ENCODE assay signal across 18 cellular contexts in genomic region chr1:6222644-6223043, GRCh38. TPM values are rescaled to one million over a fixed set of nuclear protein-coding genes. Genes with fewer than 3 reads are reported as not detected.
DNase-seq lines count a peak whose midpoint lies in the region; ATAC-seq and TF ChIP-seq lines count a peak whose summit lies in the region.
"Had no signal": no experiment of that assay in that cellular context is flagged by ENCODE, and none has a peak within 500 bp of the region (broad histone marks: within the 10 kb centered on the region; RNA-seq: fewer than 3 reads in every experiment).

No MANE protein-coding gene starts in this region.

- H2AFZ ChIP-seq in PC-9 (no peak overlapping the region), hepatocyte (no peak overlapping the region)

- H3K4me1 ChIP-seq in PC-9 (replicated peaks; ENCODE audit: insufficient read depth) (peaks cover 58% of the 10 kb centered on the region), esophagus (ENCODE audit: control insufficient read depth in 2 of 2, insufficient read depth in 2 of 2, low read length in 1 of 2) (peaks cover 0 to 14% of the 10 kb centered on the region in 2 donors), hepatocyte (ENCODE audit: insufficient read depth) (peaks cover 15% of the 10 kb centered on the region), testis (no peaks in the 10 kb centered on the region)
- H3K4me1 ChIP-seq: Peyer's patch had no signal

- H3K9me2 ChIP-seq in PC-9 (ENCODE audit: insufficient read depth) (no peaks in the 10 kb centered on the region), hepatocyte (replicated peaks; ENCODE audit: insufficient read depth) (no peaks in the 10 kb centered on the region)

- BruUV-seq in PC-9 (replicated peaks; lab: Mats Ljungman, UMichigan) = no TSS peak

- TF ChIP-seq CTCF in PC-9 (conservative IDR thresholded peaks at IDR 0.05) (no peak), hepatocyte (IDR thresholded peaks at IDR 0.05; ENCODE audit: poor library complexity) (no peak), testis (IDR thresholded peaks at IDR 0.05) (no peak)

- no peaks in the 10 kb centered on the region for H3K79me2 ChIP-seq in PC-9 (ENCODE audit: low read depth)
- H3K79me2 ChIP-seq in hepatocyte = peaks cover 2% of the 10 kb centered on the region

- H3K4me2 ChIP-seq in PC-9 (peak overlapping the region; percentile 23; the same call in 1 of the 2 replicates), hepatocyte (no peak overlapping the region)

- H3K27me3 ChIP-seq in PC-9 (ENCODE audit: insufficient read depth, low read depth) (no peaks in the 10 kb centered on the region), esophagus (ENCODE audit: control insufficient read depth in 1 of 2, insufficient read depth in 2 of 2, low read length in 2 of 2) (no peaks in the 10 kb centered on the region), hepatocyte (no peaks in the 10 kb centered on the region), testis (no peaks in the 10 kb centered on the region)
- H3K27me3 ChIP-seq: Peyer's patch had no signal

- no peak overlapping the region for H3K4me3 ChIP-seq in PC-9
- no peak overlapping the region for H3K4me3 ChIP-seq in esophagus (ENCODE audit: low read depth in 1 of 2, low read length in 2 of 2)
- H3K4me3 ChIP-seq in hepatocyte = no peak overlapping the region
- no peak overlapping the region for H3K4me3 ChIP-seq in testis
- H3K4me3 ChIP-seq: Peyer's patch had no signal

- H3K27ac ChIP-seq in PC-9 (no peak overlapping the region; the same call in 1 of the 2 replicates), esophagus (ENCODE audit: low read depth in 2 of 2, low read length in 1 of 2) (peak overlapping the region; percentile 68 to 84), hepatocyte (no peak overlapping the region), testis (no peak overlapping the region)

- intact Hi-C loops in PC-9 (cut with micrococcal nuclease; ENCODE audit: unreplicated experiment) (loop anchor here (10.0 kb wide), 1 partner anchor 392 kb away; the partner anchor contains the start of gene PHF13), testis (cut with DNase I; ENCODE audit: low total_unique reads) (no loop called here)

- POLR2A ChIA-PET in PC-9 (lab: Charles Lee; ENCODE audit: unreplicated experiment) = interaction anchor here (0.6 kb wide), 1 partner anchor 295 kb away, joined by 3 read pairs; no protein-coding TSS in a partner anchor

- DNase-seq in PC-9 (peak in 1 of 2 experiments; percentile 63), hepatocyte (ENCODE audit: low spot score) (peak; percentile 53), testis (peak; percentile 36), ACHN (no peak)
- no peak for DNase-seq in stimulated activated naive CD8-positive, alpha-beta T cell treated with anti-CD3 and anti-CD28 coated beads, Interleukin-15, Interleukin-2, amounts not matched to agents 100 U/mL and 50 U/mL, for 24 hours
- DNase-seq: activated CD4-positive, alpha-beta T cell treated with anti-CD3 and anti-CD28 coated beads for 1 hour; CD4-positive, alpha-beta T cell; naive thymus-derived CD4-positive, alpha-beta T cell; NCI-H1105; NCI-H446; stimulated activated CD4-positive, alpha-beta T cell treated with anti-CD3 and anti-CD28 coated beads, Interleukin-4, amount 100 ng/mL, for 4 hours had no signal

- 56 to 65% methylated on average over 7 of the region's 7 CpGs for WGBS in esophagus, 2 donors
- WGBS in hepatocyte (ENCODE audit: low lambda C conversion rate, missing lambda C conversion rate) = 84% methylated on average over 7 of the region's 7 CpGs
- WGBS in testis, 2 donors = 73 to 76% methylated on average over 7 of the region's 7 CpGs

- no peaks in the 10 kb centered on the region for H3K36me3 ChIP-seq in PC-9 (ENCODE audit: low read depth)
- peaks cover 8 to 23% of the 10 kb centered on the region in 2 donors for H3K36me3 ChIP-seq in esophagus (ENCODE audit: control insufficient read depth in 2 of 2, insufficient read depth in 2 of 2, low read length in 1 of 2)
- no peaks in the 10 kb centered on the region for H3K36me3 ChIP-seq in hepatocyte (replicated peaks; ENCODE audit: insufficient read depth, low read depth)
- H3K36me3 ChIP-seq in testis (ENCODE audit: low read depth, missing control alignments) = no peaks in the 10 kb centered on the region

- no peak for TF ChIP-seq POLR2A in testis (IDR thresholded peaks at IDR 0.05)

- H3K9me3 ChIP-seq in PC-9 (ENCODE audit: insufficient read depth, low read depth) (no peaks in the 10 kb centered on the region), esophagus (ENCODE audit: control insufficient read depth in 2 of 2, insufficient read depth in 1 of 2, low read depth in 1 of 2, low read length in 1 of 2) (no peaks in the 10 kb centered on the region), hepatocyte (ENCODE audit: low read depth) (no peaks in the 10 kb centered on the region), testis (no peaks in the 10 kb centered on the region)
- H3K9me3 ChIP-seq: Peyer's patch had no signal

- H4K20me1 ChIP-seq in PC-9 (ENCODE audit: insufficient read depth) (no peaks in the 10 kb centered on the region; the same call in 1 of the 2 replicates), hepatocyte (ENCODE audit: insufficient read depth, poor library complexity, severe bottlenecking) (no peaks in the 10 kb centered on the region)

- H3F3A ChIP-seq in PC-9 (ENCODE audit: insufficient read depth, low read depth) = peaks cover 38% of the 10 kb centered on the region

- CTCF ChIA-PET in PC-9 (lab: Charles Lee) = no interaction called here

- in situ Hi-C loops in ACHN (cut with HindIII; ENCODE audit: low pct_ligation_motif_present, low pct_unique_long_range_greater_than_20kb, low sequenced_read_pairs) = no loop called here

- no peak for ATAC-seq in stimulated activated naive CD8-positive, alpha-beta T cell treated with anti-CD3 and anti-CD28 coated beads, Interleukin-15, Interleukin-2, amounts not matched to agents 100 U/mL and 50 U/mL, for 24 hours
- no peak for ATAC-seq in GM18517 (IDR thresholded peaks at IDR 0.05; ENCODE audit: unreplicated experiment)
- ATAC-seq: naive thymus-derived CD4-positive, alpha-beta T cell; stimulated activated memory B cell treated with anti-CD40 and anti-IgM and Interleukin-4, amounts not matched to agents 10 μg/mL and 1 μg/mL and 100 μg/mL, for 72 hours had no signal

RNA-seq across cellular contexts. Expression of gene ICMT, which starts 13.1 kb away (rescaled TPM):
- total RNA-seq in PC-9 (2021) (43.9 and 44.3 TPM in 2 replicates), hepatocyte (60.1 and 62.4 TPM in 2 replicates), testis (10 to 100 TPM; 33.0 to 36.5 TPM)
- polyA plus RNA-seq in esophagus (10 to 100 TPM; 16.3 to 27.1 TPM), hepatocyte (32.2 and 40.3 TPM in 2 replicates), testis (ENCODE audit: insufficient read depth, low read depth, low replicate concordance) (26.7 TPM)

RNA-seq across cellular contexts. Expression of gene RNF207, which starts 16.7 kb away (rescaled TPM):
- 49.3 and 53.1 TPM in 2 replicates for total RNA-seq in PC-9 (2021)
- 10 to 100 TPM; 17.0 to 68.0 TPM for polyA plus RNA-seq in esophagus
- 14.7 and 29.3 TPM in 2 replicates for total RNA-seq in hepatocyte
- 28.3 and 30.9 TPM in 2 replicates for polyA plus RNA-seq in hepatocyte
- 10 to 100 TPM; 13.2 to 20.1 TPM for total RNA-seq in testis
- 4.8 TPM for polyA plus RNA-seq in testis (ENCODE audit: insufficient read depth, low read depth, low replicate concordance)

RNA-seq across cellular contexts. Expression of gene HES3, which starts 21.3 kb away (rescaled TPM):
- total RNA-seq in PC-9 (2021) (not detected in 2 replicates), hepatocyte (not detected in 2 replicates), testis (not detected)
- polyA plus RNA-seq in esophagus (not detected), hepatocyte (not detected in 2 replicates), testis (ENCODE audit: insufficient read depth, low read depth, low replicate concordance) (not detected)
- total RNA-seq: CD4-positive, alpha-beta T cell; frontal cortex; kidney epithelial cell; naive thymus-derived CD4-positive, alpha-beta T cell; Peyer's patch; T-helper 1 cell treated with Interleukin-12 subunit alpha and Interleukin-12 subunit beta and Interleukin-4 antibody, amounts not matched to agents 30 ng/mL and 1 ng/mL, for 36 hours had no signal
- polyA plus RNA-seq: naive thymus-derived CD4-positive, alpha-beta T cell had no signal

RNA-seq across cellular contexts. Expression of gene RPL22, which starts 23.2 kb away (rescaled TPM):
- total RNA-seq in PC-9 (2021) = 408 and 447 TPM in 2 replicates
- 100 to 1,000 TPM; 360 to 588 TPM for polyA plus RNA-seq in esophagus
- total RNA-seq in hepatocyte = 168 and 188 TPM in 2 replicates
- 103 and 115 TPM in 2 replicates for polyA plus RNA-seq in hepatocyte
- 10 to 100 TPM; 95.1 to 99.9 TPM for total RNA-seq in testis
- 319 TPM for polyA plus RNA-seq in testis (ENCODE audit: insufficient read depth, low read depth, low replicate concordance)

RNA-seq across cellular contexts. Expression of gene GPR153, which starts 38.3 kb away (rescaled TPM):
- total RNA-seq in PC-9 (2021) (7.9 and 8.0 TPM in 2 replicates), hepatocyte (6.9 and 9.1 TPM in 2 replicates), testis (1 to 10 TPM; 5.7 to 6.3 TPM)
- polyA plus RNA-seq in esophagus (1 to 10 TPM; 2.7 to 3.9 TPM), hepatocyte (7.1 and 13.5 TPM in 2 replicates), testis (ENCODE audit: insufficient read depth, low read depth, low replicate concordance) (5.8 TPM)
- polyA plus RNA-seq: naive thymus-derived CD4-positive, alpha-beta T cell had no signal

Comparison
In these comparisons a context has a peak if more than half of its experiments do, and no peak if none do; other contexts are left out.
1. DNase-seq: peak in hepatocyte (single experiment) and testis (single experiment); none in stimulated activated naive CD8-positive, alpha-beta T cell treated with anti-CD3 and anti-CD28 coated beads, Interleukin-15, Interleukin-2, amounts not matched to agents 100 U/mL and 50 U/mL, for 24 hours (single experiment) and ACHN (single experiment).
2. H3K27ac ChIP-seq: peak in esophagus (2 of 2); none in PC-9 (single experiment), hepatocyte (single experiment) and testis (0 of 2).